8 cellular contexts compared by ENCODE assay signal in the genomic region with DNA sequence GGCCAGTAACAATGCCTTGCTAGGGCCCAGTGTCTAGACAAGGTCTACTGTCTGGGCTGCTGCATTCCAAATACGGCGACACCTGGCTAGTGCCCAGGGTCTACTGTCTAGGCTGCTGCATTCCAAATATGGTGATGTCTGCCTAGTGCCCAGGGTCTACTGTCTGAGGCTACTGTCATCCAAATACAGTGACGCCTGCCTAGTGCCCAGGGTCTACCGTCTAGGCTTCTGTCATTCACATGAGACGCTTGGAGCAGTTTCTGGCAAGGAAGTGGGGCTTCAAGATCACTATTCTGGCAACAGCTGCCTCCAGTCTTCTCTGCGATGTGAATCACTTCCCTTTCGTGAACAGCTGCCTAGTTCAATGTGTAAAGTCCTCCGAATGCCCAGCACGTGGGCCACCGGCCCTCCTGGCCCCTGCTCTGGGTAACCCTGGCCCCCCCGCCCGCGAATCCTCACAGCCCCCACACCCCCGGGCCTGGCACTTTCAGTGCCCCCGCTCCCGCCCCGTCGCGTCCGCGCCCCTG. TPM values are rescaled to one million over a fixed set of nuclear protein-coding genes. Genes with fewer than 3 reads are reported as not detected.
DNase-seq lines count a peak whose midpoint lies in the region; ATAC-seq and TF ChIP-seq lines count a peak whose summit lies in the region.

No MANE protein-coding gene starts in this region.

- H3K36me3 Mint-ChIP-seq in stimulated activated memory B cell treated with anti-CD40 and anti-IgM and Interleukin-4, amounts not matched to agents 10 μg/mL and 1 μg/mL and 100 μg/mL, for 72 hours = peaks cover 15% of the 10 kb centered on the region

- H3K27me3 ChIP-seq in body of pancreas = no peaks in the 10 kb centered on the region

- peak overlapping the region; percentile 86 to 93 for H3K4me3 ChIP-seq in body of pancreas

- peak overlapping the region; percentile 95 for H3K4me3 Mint-ChIP-seq in stimulated activated memory B cell treated with anti-CD40 and anti-IgM and Interleukin-4, amounts not matched to agents 10 μg/mL and 1 μg/mL and 100 μg/mL, for 72 hours

- H3K27me3 Mint-ChIP-seq in stimulated activated memory B cell treated with anti-CD40 and anti-IgM and Interleukin-4, amounts not matched to agents 10 μg/mL and 1 μg/mL and 100 μg/mL, for 72 hours = no peaks in the 10 kb centered on the region

- DNase-seq in Right ventricle myocardium inferior (ENCODE audit: missing footprints) (no peak), cardiac septum (ENCODE audit: low spot score) (no peak), NCI-H146 (lab: John Stamatoyannopoulos, UW) (peak; percentile 45), body of pancreas (peak; percentile 46 to 62 (median 58)), iris pigment epithelial cell (ENCODE audit: low read depth) (peak; percentile 30), KG1 (lab: John Stamatoyannopoulos, UW) (no peak)

- H3K27ac Mint-ChIP-seq in stimulated activated memory B cell treated with anti-CD40 and anti-IgM and Interleukin-4, amounts not matched to agents 10 μg/mL and 1 μg/mL and 100 μg/mL, for 72 hours = peak overlapping the region; percentile 92

- peaks cover 41% of the 10 kb centered on the region for H3K4me1 Mint-ChIP-seq in stimulated activated memory B cell treated with anti-CD40 and anti-IgM and Interleukin-4, amounts not matched to agents 10 μg/mL and 1 μg/mL and 100 μg/mL, for 72 hours

- peak; percentile 62 for ATAC-seq in Right ventricle myocardium inferior
- peak; percentile 52 for ATAC-seq in HG02763 (IDR thresholded peaks at IDR 0.05; ENCODE audit: unreplicated experiment)
- ATAC-seq in body of pancreas = peak; percentile 53
- peak; percentile 85 for ATAC-seq in stimulated activated memory B cell treated with anti-CD40 and anti-IgM and Interleukin-4, amounts not matched to agents 10 μg/mL and 1 μg/mL and 100 μg/mL, for 72 hours

- H3K27ac ChIP-seq in body of pancreas = peak overlapping the region; percentile 78 to 94 (median 81)

- no peaks in the 10 kb centered on the region for H3K9me3 Mint-ChIP-seq in stimulated activated memory B cell treated with anti-CD40 and anti-IgM and Interleukin-4, amounts not matched to agents 10 μg/mL and 1 μg/mL and 100 μg/mL, for 72 hours

- no peaks in the 10 kb centered on the region for H3K9me3 ChIP-seq in body of pancreas

- TF ChIP-seq POLR2A in body of pancreas (IDR thresholded peaks at IDR 0.05) = no peak

- intact Hi-C loops in Right ventricle myocardium inferior (cut with DNase I) (no loop called here), cardiac septum (cut with DNase I) (no loop called here), body of pancreas (cut with DNase I) (no loop called here)

- H3K4me1 ChIP-seq in body of pancreas = peaks cover 34% of the 10 kb centered on the region

- no peak for TF ChIP-seq CTCF in body of pancreas (IDR thresholded peaks at IDR 0.05)

- H3K36me3 ChIP-seq in body of pancreas (replicated peaks in 1 of 2; ENCODE audit: insufficient read depth in 1 of 2, low read depth in 2 of 2) = no peaks in the 10 kb centered on the region

- 0 to 2% methylated on average over 7 to 17 of the region's 21 CpGs for WGBS in body of pancreas, 2 donors

RNA-seq across cellular contexts. Expression of a gene that starts 12.7 kb away (rescaled TPM):
- total RNA-seq in Right ventricle myocardium inferior (25.3 TPM), cardiac septum (29.3 TPM), body of pancreas (10 to 100 TPM; 18.4 to 23.4 TPM)

RNA-seq across cellular contexts. Expression of a gene that starts 12.8 kb away (rescaled TPM):
- total RNA-seq in Right ventricle myocardium inferior = 9.2 TPM
- 9.0 TPM for total RNA-seq in cardiac septum
- total RNA-seq in body of pancreas = 10 to 100 TPM; 13.2 to 60.0 TPM

Comparison
In these comparisons a context has a peak if more than half of its experiments do, and no peak if none do; other contexts are left out.
1. DNase-seq: peak in NCI-H146 (single experiment), body of pancreas (4 of 4) and iris pigment epithelial cell (single experiment); none in Right ventricle myocardium inferior (single experiment), cardiac septum (single experiment) and KG1 (single experiment).
2. Peak in every context shown above with its lines, with median percentiles within 50 percentile points of each other: ATAC-seq.